In genomic region chr1:94384485-94385353, GRCh38 we compare ENCODE assay signal across 10 cellular contexts. TPM values are rescaled to one million over a fixed set of nuclear protein-coding genes. Genes with fewer than 3 reads are reported as not detected.
A peak's percentile ranks its signal among the peaks of the same experiment; 100 is the strongest.
DNase-seq lines count a peak whose midpoint lies in the region; ATAC-seq, FAIRE-seq and TF ChIP-seq lines count a peak whose summit lies in the region.
"Had no signal": no experiment of that assay in that cellular context is flagged by ENCODE, and none has a peak within 500 bp of the region (broad histone marks: within the 10 kb centered on the region; RNA-seq: fewer than 3 reads in every experiment).

No MANE protein-coding gene starts in this region.

- H3K27ac Mint-ChIP-seq in activated naive CD8-positive, alpha-beta T cell treated with anti-CD3 and anti-CD28 coated beads for 36 hours = peak overlapping the region; percentile 22
- H3K27ac Mint-ChIP-seq in naive B cell (peak overlapping the region in 3 of 6 donors; percentile 17 to 42 (median 23)), HFFc6 (no peak overlapping the region)
- H3K27ac Mint-ChIP-seq: activated CD8-positive, alpha-beta memory T cell treated with anti-CD3 and anti-CD28 coated beads, Interleukin-2, amount 10 ng/mL, durations not matched to agents 7 days and 5 days had no signal

- peaks cover 20% of the 10 kb centered on the region for H3K4me1 Mint-ChIP-seq in activated naive CD8-positive, alpha-beta T cell treated with anti-CD3 and anti-CD28 coated beads for 36 hours
- H3K4me1 Mint-ChIP-seq in naive B cell = peaks cover 0 to 10% (median 7%) of the 10 kb centered on the region in 3 donors
- H3K4me1 Mint-ChIP-seq in HFFc6 (ENCODE audit: low read depth) = peaks cover 5% of the 10 kb centered on the region; the same call in 1 of the 2 replicates

- TF ChIP-seq CTCF in GM10266 (IDR thresholded peaks at IDR 0.05; ENCODE audit: control insufficient read depth, insufficient read depth, low read depth, missing control alignments) = no peak
- no peak for TF ChIP-seq CTCF in HFFc6 (IDR thresholded peaks at IDR 0.05)

- DNase-seq in DMS53 (lab: John Stamatoyannopoulos, UW) = peak; percentile 98
- peak; percentile 87 for DNase-seq in Jurkat, Clone E6-1 (ENCODE audit: low read depth, low spot score)
- DNase-seq in activated naive CD8-positive, alpha-beta T cell treated with anti-CD3 and anti-CD28 coated beads for 36 hours = no peak
- DNase-seq in naive B cell = no peak
- no peak for DNase-seq in GM10266 (ENCODE audit: extremely low spot score)
- DNase-seq in HFFc6 = no peak
- DNase-seq in HTR-8/SVneo (ENCODE audit: insufficient read length, low spot score) = no peak
- DNase-seq: activated CD8-positive, alpha-beta memory T cell treated with anti-CD3 and anti-CD28 coated beads, Interleukin-2, amount 10 ng/mL, durations not matched to agents 7 days and 5 days; heart left ventricle had no signal

- peaks cover 6% of the 10 kb centered on the region for H3K36me3 Mint-ChIP-seq in activated naive CD8-positive, alpha-beta T cell treated with anti-CD3 and anti-CD28 coated beads for 36 hours
- peaks cover 5 to 6% of the 10 kb centered on the region in 2 donors for H3K36me3 Mint-ChIP-seq in naive B cell
- peaks cover 10% of the 10 kb centered on the region; the same call in 1 of the 2 replicates for H3K36me3 Mint-ChIP-seq in HFFc6 (ENCODE audit: low read depth)
- H3K36me3 Mint-ChIP-seq: activated CD8-positive, alpha-beta memory T cell treated with anti-CD3 and anti-CD28 coated beads, Interleukin-2, amount 10 ng/mL, durations not matched to agents 7 days and 5 days had no signal

- FAIRE-seq in HTR-8/SVneo (lab: Jason Lieb, UNC) = no peak

- peak overlapping the region; percentile 55 for H3K4me3 Mint-ChIP-seq in activated naive CD8-positive, alpha-beta T cell treated with anti-CD3 and anti-CD28 coated beads for 36 hours
- H3K4me3 Mint-ChIP-seq in naive B cell = peak overlapping the region in 6 of 8 donors; percentile 5 to 82 (median 61)
- H3K4me3 Mint-ChIP-seq in HFFc6 = no peak overlapping the region
- H3K4me3 Mint-ChIP-seq: activated CD8-positive, alpha-beta memory T cell treated with anti-CD3 and anti-CD28 coated beads, Interleukin-2, amount 10 ng/mL, durations not matched to agents 7 days and 5 days had no signal

- peak overlapping the region; percentile 33 for H3K4me3 ChIP-seq in Jurkat, Clone E6-1 (ENCODE audit: low read length)
- H3K4me3 ChIP-seq: heart left ventricle had no signal

- H3K9me3 Mint-ChIP-seq in activated naive CD8-positive, alpha-beta T cell treated with anti-CD3 and anti-CD28 coated beads for 36 hours = peaks cover 12% of the 10 kb centered on the region
- H3K9me3 Mint-ChIP-seq in naive B cell = peaks cover 2 to 14% (median 5%) of the 10 kb centered on the region in 7 donors
- peaks cover 3% of the 10 kb centered on the region; the same call in 1 of the 2 replicates for H3K9me3 Mint-ChIP-seq in HFFc6

- H3K27me3 Mint-ChIP-seq in activated naive CD8-positive, alpha-beta T cell treated with anti-CD3 and anti-CD28 coated beads for 36 hours = no peaks in the 10 kb centered on the region
- H3K27me3 Mint-ChIP-seq in naive B cell = peaks cover 6 to 15% (median 6%) of the 10 kb centered on the region in 3 donors
- peaks cover 27% of the 10 kb centered on the region for H3K27me3 Mint-ChIP-seq in HFFc6 (ENCODE audit: insufficient read depth)

- ATAC-seq in naive B cell (ENCODE audit: low read depth in 2 of 2) (peak in 1 of 2 donors; percentile 33), GM21515 (IDR thresholded peaks at IDR 0.05; ENCODE audit: unreplicated experiment) (no peak)

RNA-seq across cellular contexts. Expression of gene ABCD3, which starts 33.5 kb away (rescaled TPM):
- 37.1 TPM for polyA plus RNA-seq in Jurkat, Clone E6-1 (2012; ENCODE audit: insufficient read depth, insufficient read length)
- total RNA-seq in activated naive CD8-positive, alpha-beta T cell treated with anti-CD3 and anti-CD28 coated beads for 36 hours = 10 to 100 TPM; 33.3 to 33.7 TPM
- polyA plus RNA-seq in naive B cell (ENCODE audit: low read depth in 6 of 6) = 10 to 100 TPM; 12.3 to 20.7 (median 16.9) TPM
- 10 to 100 TPM; 43.2 to 49.0 (median 46.3) TPM for total RNA-seq in HFFc6 (2021; fragmentation: NEBNext Ultra II Directional; extraction: Animal tissue kit (Norgen Biotek cat#: 25700))

Comparison
In these comparisons a context has a peak if more than half of its experiments do, and no peak if none do; other contexts are left out.
1. DNase-seq: peak in DMS53 (single experiment) and Jurkat, Clone E6-1 (single experiment); none in activated naive CD8-positive, alpha-beta T cell treated with anti-CD3 and anti-CD28 coated beads for 36 hours (single experiment), naive B cell (single experiment), GM10266 (single experiment), HFFc6 (single experiment) and HTR-8/SVneo (single experiment).